Comparison of ENCODE assay signal across 8 cellular contexts in genomic region chr11:808427-809286, GRCh38. TPM values are rescaled to one million over a fixed set of nuclear protein-coding genes. Genes with fewer than 3 reads are reported as not detected.
A peak's percentile ranks its signal among the peaks of the same experiment; 100 is the strongest.
DNase-seq lines count a peak whose midpoint lies in the region; ATAC-seq, FAIRE-seq and TF ChIP-seq lines count a peak whose summit lies in the region.

No MANE protein-coding gene starts in this region.

- no TSS peak for BruUV-seq in IMR-90 (replicated peaks; lab: Mats Ljungman, UMichigan)

- H3K9ac ChIP-seq in IMR-90 (ENCODE audit: low read depth, low read length) (peak overlapping the region; percentile 99), kidney (ENCODE audit: low read length in 2 of 2) (peak overlapping the region; percentile 90 to 97), subcutaneous abdominal adipose tissue (ENCODE audit: low read length in 5 of 5) (peak overlapping the region; percentile 57 to 99 (median 94))

- intact Hi-C loops in IMR-90 (cut with micrococcal nuclease) (loop anchor here (1.0 kb wide), 1 partner anchor 11 kb away; no protein-coding TSS in a partner anchor), adrenal gland (cut with DNase I) (no loop called here), kidney (cut with DNase I) (no loop called here)

- peak overlapping the region; percentile 99 for H2AK9ac ChIP-seq in IMR-90 (replicated peaks; ENCODE audit: low read depth, low read length, poor library complexity)

- H3K14ac ChIP-seq in IMR-90 (replicated peaks; ENCODE audit: low read depth, low read length) = peak overlapping the region; percentile 95

- H3K9me3 ChIP-seq in IMR-90 (ENCODE audit: control insufficient read depth, insufficient read depth, low read length) (no peaks in the 10 kb centered on the region), adrenal gland (replicated peaks in 1 of 3) (no peaks in the 10 kb centered on the region), kidney (ENCODE audit: control insufficient read depth in 1 of 2, low read length in 2 of 2) (no peaks in the 10 kb centered on the region), subcutaneous abdominal adipose tissue (ENCODE audit: control insufficient read depth in 5 of 5, low read length in 5 of 5) (no peaks in the 10 kb centered on the region)

- no peaks in the 10 kb centered on the region for H3K9me1 ChIP-seq in IMR-90 (ENCODE audit: insufficient read depth, low read length)

- TF ChIP-seq POLR2A in IMR-90 (IDR thresholded peaks at IDR 0.05; ENCODE audit: low read depth, low read length) = no peak
- TF ChIP-seq POLR2A in adrenal gland (IDR thresholded peaks at IDR 0.05) = no peak

- peak overlapping the region; percentile 100 for H2BK5ac ChIP-seq in IMR-90 (ENCODE audit: low read depth, low read length, poor library complexity, severe bottlenecking)

- H3K4me3 ChIP-seq in IMR-90 (ENCODE audit: insufficient read depth, low read depth, low read length) (peak overlapping the region; percentile 86), adrenal gland (peak overlapping the region; percentile 62 to 96 (median 75)), kidney (ENCODE audit: low read length in 2 of 2) (peak overlapping the region; percentile 80 to 85), subcutaneous abdominal adipose tissue (ENCODE audit: low read depth in 1 of 5, low read length in 5 of 5) (peak overlapping the region; percentile 84 to 95 (median 93))

- peak overlapping the region; percentile 98 for H3K4me2 ChIP-seq in IMR-90 (ENCODE audit: low read depth, low read length)

- H2BK15ac ChIP-seq in IMR-90 (ENCODE audit: low read depth, low read length) = no peak overlapping the region; the same call in 2 of the 3 replicates

- H3K27me3 ChIP-seq in IMR-90 (ENCODE audit: control insufficient read depth, insufficient read depth, low read length) = no peaks in the 10 kb centered on the region
- H3K27me3 ChIP-seq in adrenal gland = no peaks in the 10 kb centered on the region
- H3K27me3 ChIP-seq in subcutaneous abdominal adipose tissue (ENCODE audit: control insufficient read depth in 5 of 5, insufficient read depth in 4 of 5, low read length in 5 of 5) = no peaks in the 10 kb centered on the region

- in situ Hi-C loops in G401 (cut with HindIII; ENCODE audit: low sequenced_read_pairs) = no loop called here
- in situ Hi-C loops in IMR-90 (cut with MboI; ENCODE audit: low sequenced_read_pairs) = no loop called here

- DNase-seq in G401 (ENCODE audit: low spot score) = peak; percentile 83
- no peak for DNase-seq in IMR-90
- DNase-seq in adrenal gland = peak in 3 of 7 donors; percentile 88 to 92 (median 91)
- DNase-seq in kidney = no peak
- no peak for DNase-seq in superior temporal gyrus (ENCODE audit: extremely low spot score)
- DNase-seq in GM10248 (ENCODE audit: extremely low spot score) = no peak

- no peak for TF ChIP-seq CTCF in IMR-90 (conservative IDR thresholded peaks at IDR 0.05; ENCODE audit: low read depth, low read length)
- TF ChIP-seq CTCF in adrenal gland (IDR thresholded peaks at IDR 0.05) = no peak
- no peak for TF ChIP-seq CTCF in kidney (IDR thresholded peaks at IDR 0.05; ENCODE audit: borderline replicate concordance, extremely low read depth, insufficient read depth)
- TF ChIP-seq CTCF in GM10248 (IDR thresholded peaks at IDR 0.05; ENCODE audit: control extremely low read depth, extremely low read depth, low read depth, missing control alignments) = no peak

- dilution Hi-C loops in IMR-90 (cut with HindIII; ENCODE audit: low sequenced_read_pairs, unreplicated experiment) = no loop called here

- H2BK20ac ChIP-seq in IMR-90 (ENCODE audit: low read depth, low read length) = no peak overlapping the region

- peaks cover 37% of the 10 kb centered on the region for H4K20me1 ChIP-seq in IMR-90 (ENCODE audit: insufficient read depth, low read length)

- peak overlapping the region; percentile 86 for H3K56ac ChIP-seq in IMR-90 (ENCODE audit: extremely low read depth, insufficient read depth, low read length)

- H2AK5ac ChIP-seq in IMR-90 (ENCODE audit: low read depth, low read length) = peak overlapping the region; percentile 98

- WGBS in IMR-90 (ENCODE audit: extremely low coverage in 2 of 2, insufficient read length in 1 of 2), 2 experiments = 55% methylated on average over 12 of the region's 36 CpGs; no CpG with 5 or more reads in 1 of the 2 experiments
- 31 to 43% (median 37%) methylated on average over 25 to 36 of the region's 36 CpGs for WGBS in adrenal gland, 4 donors

- POLR2A ChIA-PET in IMR-90 (lab: Charles Lee; ENCODE audit: unreplicated experiment) = interaction anchor here (1.1 kb wide), 1 partner anchor 11 kb away, joined by 5 read pairs; the partner anchor contains the start of gene PNPLA2
- POLR2A ChIA-PET in GM10248 (lab: Yijun Ruan, JAX) = interaction anchor here (0.8 to 1.6 kb wide), 3 partner anchors 11 to 21 kb away, joined by 3 to 13 read pairs (median 3); partner anchors contain the start of gene PNPLA2

- peak overlapping the region; percentile 99 for H3K4ac ChIP-seq in IMR-90 (ENCODE audit: low read depth, low read length)

- H3K18ac ChIP-seq in IMR-90 (ENCODE audit: low read depth, low read length) = peak overlapping the region; percentile 68

- peak overlapping the region; percentile 97 for H4K5ac ChIP-seq in IMR-90 (ENCODE audit: low read depth, low read length)

- peak overlapping the region; percentile 91 for H4K91ac ChIP-seq in IMR-90 (ENCODE audit: insufficient read depth, low read depth, low read length)

- peaks cover 18% of the 10 kb centered on the region for H3K4me1 ChIP-seq in IMR-90 (ENCODE audit: control insufficient read depth, insufficient read depth, low read length)
- H3K4me1 ChIP-seq in adrenal gland (replicated peaks in 1 of 2) = peaks cover 27 to 40% of the 10 kb centered on the region in 2 donors
- peaks cover 10 to 33% of the 10 kb centered on the region in 2 donors for H3K4me1 ChIP-seq in kidney (ENCODE audit: control insufficient read depth in 1 of 2, insufficient read depth in 1 of 2, low read depth in 1 of 2, low read length in 2 of 2)
- peaks cover 11 to 61% (median 58%) of the 10 kb centered on the region in 5 donors for H3K4me1 ChIP-seq in subcutaneous abdominal adipose tissue (ENCODE audit: control insufficient read depth in 5 of 5, insufficient read depth in 5 of 5, low read length in 5 of 5)

- no peak for TF ChIP-seq RAD21 in IMR-90 (IDR thresholded peaks at IDR 0.05; ENCODE audit: low read length)

- peak overlapping the region; percentile 93 to 100 for H4K8ac ChIP-seq in IMR-90 (ENCODE audit: low read depth in 2 of 2, low read length in 2 of 2)

- peak overlapping the region; percentile 100 for H2AFZ ChIP-seq in IMR-90 (replicated peaks; ENCODE audit: low read length, poor library complexity)

- H3K27ac ChIP-seq in IMR-90 (ENCODE audit: insufficient read depth, low read length) (peak overlapping the region; percentile 99), adrenal gland (peak overlapping the region; percentile 95 to 98 (median 97)), kidney (ENCODE audit: low read depth in 2 of 2, low read length in 2 of 2) (peak overlapping the region; percentile 99 to 100), subcutaneous abdominal adipose tissue (ENCODE audit: low read depth, low read length) (peak overlapping the region; percentile 92)

- ATAC-seq in IMR-90 (ENCODE audit: low read depth) (peak; percentile 59), HG03045 (IDR thresholded peaks at IDR 0.05; ENCODE audit: unreplicated experiment) (no peak)

- peaks cover 27% of the 10 kb centered on the region for H3K36me3 ChIP-seq in IMR-90 (ENCODE audit: control insufficient read depth, insufficient read depth, low read length)
- peaks cover 0 to 24% of the 10 kb centered on the region in 2 donors for H3K36me3 ChIP-seq in adrenal gland (replicated peaks in 1 of 2)
- H3K36me3 ChIP-seq in kidney (ENCODE audit: control insufficient read depth in 1 of 2, insufficient read depth in 2 of 2, low read length in 2 of 2) = peaks cover 14% of the 10 kb centered on the region in 2 donors
- peaks cover 0 to 28% (median 26%) of the 10 kb centered on the region in 5 donors for H3K36me3 ChIP-seq in subcutaneous abdominal adipose tissue (ENCODE audit: control insufficient read depth in 5 of 5, insufficient read depth in 5 of 5, low read length in 5 of 5)

- peak overlapping the region; percentile 48 for H2BK120ac ChIP-seq in IMR-90 (ENCODE audit: low read depth, low read length)

- peaks cover 26 to 67% of the 10 kb centered on the region in 2 experiments for H3K79me1 ChIP-seq in IMR-90 (ENCODE audit: low read depth in 1 of 2, low read length in 2 of 2)

- FAIRE-seq in kidney (lab: Jason Lieb, UNC) = no peak

- H3K23ac ChIP-seq in IMR-90 (ENCODE audit: low read depth, low read length) = peak overlapping the region; percentile 87

- CTCF ChIA-PET in IMR-90 (lab: Yijun Ruan, JAX) = interaction anchor here (0.6 kb wide), 1 partner anchor 254 kb away, joined by 3 read pairs; no protein-coding TSS in a partner anchor
- CTCF ChIA-PET in GM10248 (lab: Yijun Ruan, JAX) = interaction anchor here (1.6 to 2.0 kb wide), 3 partner anchors 10 to 23 kb away, joined by 3 to 10 read pairs (median 6); no protein-coding TSS in a partner anchor

RNA-seq across cellular contexts. Expression of gene RPLP2, which starts 1.1 kb away (rescaled TPM):
- total RNA-seq in G401 (2014; rRNA removed; shearing (Covaris generic)) = 411 and 422 TPM in 2 replicates
- total RNA-seq in IMR-90 (2012; rRNA removed) = 59.9 and 95.0 TPM in 2 replicates
- 1,851 and 1,897 TPM in 2 replicates for polyA plus RNA-seq in IMR-90 (2012; rRNA removed)
- 794 and 1,177 TPM in 2 replicates for polyA plus RNA-seq in IMR-90 (2012; cell fraction: cytosol; rRNA removed)
- 397 and 406 TPM in 2 replicates for polyA plus RNA-seq in IMR-90 (2012; cell fraction: nucleus; rRNA removed; ENCODE audit: low replicate concordance)
- total RNA-seq in adrenal gland = 1,000 to 10,000 TPM in 4 of 8 donors, 100 to 1,000 TPM in 4; 190 to 2,046 (median 1,187) TPM
- polyA plus RNA-seq in adrenal gland = 1,000 to 10,000 TPM in 2 of 3 donors, 100 to 1,000 TPM in 1; 496 to 2,473 (median 1,460) TPM
- 1,544 TPM for total RNA-seq in kidney
- polyA plus RNA-seq in kidney (ENCODE audit: insufficient read depth, low read depth, low replicate concordance) = 1,997 TPM

RNA-seq across cellular contexts. Expression of gene PIDD1, which starts 3.6 kb away (rescaled TPM):
- total RNA-seq in G401 (2014; rRNA removed; shearing (Covaris generic)) = 25.5 and 29.5 TPM in 2 replicates
- 0.56 and 1.3 TPM in 2 replicates for total RNA-seq in IMR-90 (2012; rRNA removed)
- 16.4 and 20.3 TPM in 2 replicates for polyA plus RNA-seq in IMR-90 (2012; rRNA removed)
- 8.2 and 12.3 TPM in 2 replicates for polyA plus RNA-seq in IMR-90 (2012; cell fraction: cytosol; rRNA removed)
- polyA plus RNA-seq in IMR-90 (2012; cell fraction: nucleus; rRNA removed; ENCODE audit: low replicate concordance) = 104 and 312 TPM in 2 replicates
- total RNA-seq in adrenal gland = 10 to 100 TPM in 4 of 8 donors, 1 to 10 TPM in 4; 5.9 to 28.8 (median 12.4) TPM
- polyA plus RNA-seq in adrenal gland = 100 to 1,000 TPM in 1 of 3 donors, 10 to 100 TPM in 1, under 1 TPM in 1; 0.93 to 110 (median 51.7) TPM
- total RNA-seq in kidney = 16.5 TPM
- polyA plus RNA-seq in kidney (ENCODE audit: insufficient read depth, low read depth, low replicate concordance) = 9.1 TPM

RNA-seq across cellular contexts. Expression of gene PNPLA2, which starts 10.1 kb away (rescaled TPM):
- 8.2 and 10.3 TPM in 2 replicates for total RNA-seq in G401 (2014; rRNA removed; shearing (Covaris generic))
- total RNA-seq in IMR-90 (2012; rRNA removed) (7.0 and 7.2 TPM in 2 replicates), adrenal gland (100 to 1,000 TPM in 4 of 8 donors, 10 to 100 TPM in 4; 75.9 to 311 (median 124) TPM), kidney (173 TPM)
- polyA plus RNA-seq in IMR-90 (2012; rRNA removed) (94.3 and 109 TPM in 2 replicates), adrenal gland (100 to 1,000 TPM in 2 of 3 donors, 10 to 100 TPM in 1; 46.2 to 403 (median 162) TPM), kidney (ENCODE audit: insufficient read depth, low read depth, low replicate concordance) (67.9 TPM)
- 84.2 and 129 TPM in 2 replicates for polyA plus RNA-seq in IMR-90 (2012; cell fraction: cytosol; rRNA removed)
- polyA plus RNA-seq in IMR-90 (2012; cell fraction: nucleus; rRNA removed; ENCODE audit: low replicate concordance) = 289 and 727 TPM in 2 replicates

RNA-seq across cellular contexts. Expression of gene SLC25A22, which starts 10.6 kb away (rescaled TPM):
- 48.2 and 76.5 TPM in 2 replicates for total RNA-seq in G401 (2014; rRNA removed; shearing (Covaris generic))
- total RNA-seq in IMR-90 (2012; rRNA removed) = 7.2 and 8.2 TPM in 2 replicates
- 41.3 and 48.8 TPM in 2 replicates for polyA plus RNA-seq in IMR-90 (2012; rRNA removed)
- 33.9 and 46.7 TPM in 2 replicates for polyA plus RNA-seq in IMR-90 (2012; cell fraction: cytosol; rRNA removed)
- 73.0 and 204 TPM in 2 replicates for polyA plus RNA-seq in IMR-90 (2012; cell fraction: nucleus; rRNA removed; ENCODE audit: low replicate concordance)
- 10 to 100 TPM in 7 of 8 donors, 1 to 10 TPM in 1; 8.2 to 41.3 (median 17.6) TPM for total RNA-seq in adrenal gland
- polyA plus RNA-seq in adrenal gland = 10 to 100 TPM in 2 of 3 donors, 1 to 10 TPM in 1; 7.7 to 18.8 (median 14.0) TPM
- 17.8 TPM for total RNA-seq in kidney
- 14.3 TPM for polyA plus RNA-seq in kidney (ENCODE audit: insufficient read depth, low read depth, low replicate concordance)

RNA-seq across cellular contexts. Expression of gene CEND1, which starts 18.8 kb away (rescaled TPM):
- total RNA-seq in G401 (2014; rRNA removed; shearing (Covaris generic)) = 0.74 and 0.95 TPM in 2 replicates
- total RNA-seq in IMR-90 (2012; rRNA removed) (0.83 and 0.90 TPM in 2 replicates), adrenal gland (1 to 10 TPM in 3 of 8 donors, under 1 TPM in 1, not detected in 4; 0.42 to 4.9 (median 3.0) TPM), kidney (0.16 TPM)
- polyA plus RNA-seq in IMR-90 (2012; rRNA removed) (4.0 and 5.0 TPM in 2 replicates), adrenal gland (10 to 100 TPM in 1 of 3 donors, 1 to 10 TPM in 2; 1.6 to 14.5 (median 4.2) TPM), kidney (ENCODE audit: insufficient read depth, low read depth, low replicate concordance) (3.6 TPM)
- polyA plus RNA-seq in IMR-90 (2012; cell fraction: cytosol; rRNA removed) = 3.3 and 5.1 TPM in 2 replicates
- 1.7 and 3.7 TPM in 2 replicates for polyA plus RNA-seq in IMR-90 (2012; cell fraction: nucleus; rRNA removed; ENCODE audit: low replicate concordance)
